ENCODE assay signal across 13 cellular contexts in the genomic region with DNA sequence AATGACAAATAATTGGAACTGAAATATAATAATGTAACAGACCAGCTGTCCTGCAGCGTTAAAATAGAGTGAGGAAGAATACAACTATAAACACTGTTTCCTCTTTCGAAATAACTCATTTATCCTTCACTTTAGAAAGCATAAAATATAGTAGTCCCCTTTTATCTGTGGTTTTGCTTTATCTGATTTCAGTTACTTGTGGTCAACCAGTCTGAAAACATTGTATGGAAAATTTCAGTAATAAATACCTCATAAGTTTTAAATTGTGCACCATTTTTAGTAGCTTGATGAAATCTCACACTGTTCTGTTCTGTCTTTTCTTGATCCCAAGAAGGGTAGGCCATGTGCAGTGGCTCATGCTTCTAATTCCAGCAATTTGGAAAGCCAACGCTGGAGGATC. TPM values are rescaled to one million over a fixed set of nuclear protein-coding genes. Genes with fewer than 3 reads are reported as not detected.
DNase-seq lines count a peak whose midpoint lies in the region; ATAC-seq, FAIRE-seq and TF ChIP-seq lines count a peak whose summit lies in the region.
"Had no signal": no experiment of that assay in that cellular context is flagged by ENCODE, and none has a peak within 500 bp of the region (broad histone marks: within the 10 kb centered on the region; RNA-seq: fewer than 3 reads in every experiment).

No MANE protein-coding gene starts in this region.

- H3K4me3 ChIP-seq in Jurkat, Clone E6-1 (ENCODE audit: low read length), result no peak overlapping the region

- H3K27me3 Mint-ChIP-seq in Calu3 (ENCODE audit: unreplicated experiment), result no peaks in the 10 kb centered on the region

- TF ChIP-seq CTCF in Calu3 (IDR thresholded peaks at IDR 0.05; ENCODE audit: unreplicated experiment) (no peak), D721Med (IDR thresholded peaks at IDR 0.05; ENCODE audit: insufficient read depth, missing control alignments) (no peak)

- CTCF ChIA-PET in Calu3 (lab: Charles Lee), result no interaction called here

- intact Hi-C loops in Calu3 (cut with micrococcal nuclease; ENCODE audit: unreplicated experiment), result no loop called here

- H3K27ac Mint-ChIP-seq in Calu3 (ENCODE audit: unreplicated experiment), result no peak overlapping the region

- no peak overlapping the region for H3K4me3 Mint-ChIP-seq in Calu3 (ENCODE audit: low read depth, unreplicated experiment)

- no peak for FAIRE-seq in D721Med (lab: Jason Lieb, UNC)
- FAIRE-seq: H1, TTC549, urothelium cell line had no signal

- DNase-seq in Jurkat, Clone E6-1 (ENCODE audit: low read depth, low spot score), result peak; percentile 24
- peak; percentile 90 for DNase-seq in amniotic epithelial cell (ENCODE audit: low read depth)
- DNase-seq in COR-L47 (lab: John Stamatoyannopoulos, UW), result no peak
- no peak for DNase-seq in globus pallidus (ENCODE audit: low spot score)
- no peak for DNase-seq in Calu3
- DNase-seq in D721Med (ENCODE audit: insufficient read length, low spot score), result no peak
- DNase-seq: NCI-H2081 treated with DMSO at 0.1 percent for 48 hours; stimulated activated CD4-positive, alpha-beta T cell treated with anti-CD3 and anti-CD28 coated beads, Interleukin-2, amount 100 ng/mL, for 24 hours had no signal

- no TSS peak for BruUV-seq in Calu3 (replicated peaks; lab: Mats Ljungman, UMichigan)

- no peaks in the 10 kb centered on the region for H3K4me1 Mint-ChIP-seq in Calu3 (ENCODE audit: low read depth, unreplicated experiment)

- no peaks in the 10 kb centered on the region for H3K36me3 Mint-ChIP-seq in Calu3 (ENCODE audit: insufficient read depth, unreplicated experiment)

- peak; percentile 77 for ATAC-seq in GM18499 (IDR thresholded peaks at IDR 0.05; ENCODE audit: insufficient read depth, unreplicated experiment)
- peak; percentile 52 for ATAC-seq in HG02571 (IDR thresholded peaks at IDR 0.05; ENCODE audit: unreplicated experiment)

- no peaks in the 10 kb centered on the region for H3K9me3 Mint-ChIP-seq in Calu3 (ENCODE audit: low read depth, unreplicated experiment)

RNA-seq across cellular contexts. Expression of gene POLR1F, which starts 31.6 kb away (rescaled TPM):
- 36.3 TPM for polyA plus RNA-seq in Jurkat, Clone E6-1 (2012; ENCODE audit: insufficient read depth, insufficient read length)
- total RNA-seq in Calu3 (2022), result 37.7 and 43.1 TPM in 2 replicates

Comparison
In these comparisons a context has a peak if more than half of its experiments do, and no peak if none do; other contexts are left out.
1. DNase-seq: peak in Jurkat, Clone E6-1 (single experiment) and amniotic epithelial cell (single experiment); none in COR-L47 (single experiment), globus pallidus (single experiment), Calu3 (single experiment) and D721Med (single experiment).